Comparison of ENCODE assay signal across 8 cellular contexts in genomic region chr6:99613398-99613704, GRCh38. TPM values are rescaled to one million over a fixed set of nuclear protein-coding genes. Genes with fewer than 3 reads are reported as not detected.
A peak's percentile ranks its signal among the peaks of the same experiment; 100 is the strongest.
DNase-seq lines count a peak whose midpoint lies in the region; ATAC-seq lines count a peak whose summit lies in the region.

No MANE protein-coding gene starts in this region.

- H3K4me3 Mint-ChIP-seq in activated CD4-positive, alpha-beta T cell treated with anti-CD3 and anti-CD28 coated beads, Interleukin-2, amount 10 ng/mL, durations not matched to agents 7 days and 5 days = peak overlapping the region; percentile 36

- H3K36me3 ChIP-seq in ES-I3 (ENCODE audit: insufficient read depth, low read length) = no peaks in the 10 kb centered on the region

- H3K36me3 Mint-ChIP-seq in activated CD4-positive, alpha-beta T cell treated with anti-CD3 and anti-CD28 coated beads, Interleukin-2, amount 10 ng/mL, durations not matched to agents 7 days and 5 days (ENCODE audit: low read depth) = peaks cover 1% of the 10 kb centered on the region

- peaks cover 4% of the 10 kb centered on the region for H3K9me3 Mint-ChIP-seq in activated CD4-positive, alpha-beta T cell treated with anti-CD3 and anti-CD28 coated beads, Interleukin-2, amount 10 ng/mL, durations not matched to agents 7 days and 5 days

- H3K4me1 Mint-ChIP-seq in activated CD4-positive, alpha-beta T cell treated with anti-CD3 and anti-CD28 coated beads, Interleukin-2, amount 10 ng/mL, durations not matched to agents 7 days and 5 days = peaks cover 39% of the 10 kb centered on the region

- intact Hi-C loops in Right ventricle myocardium superior (cut with DNase I) (no loop called here), sciatic nerve (cut with DNase I) (no loop called here), posterior cingulate gyrus (cut with DNase I) (loop anchor here (10.0 kb wide), 1 partner anchor 851 kb away; the partner anchor contains the start of gene SIM1)

- POLR2A ChIA-PET in activated CD4-positive, alpha-beta T cell treated with anti-CD3 and anti-CD28 coated beads, Interleukin-2, amount 10 ng/mL, durations not matched to agents 7 days and 5 days (lab: Charles Lee) = no interaction called here

- CTCF ChIA-PET in activated CD4-positive, alpha-beta T cell treated with anti-CD3 and anti-CD28 coated beads, Interleukin-2, amount 10 ng/mL, durations not matched to agents 7 days and 5 days (lab: Charles Lee) = interaction anchor here (0.7 to 1.1 kb wide), 3 partner anchors 12 to 45 kb away, joined by 3 read pairs; partner anchors contain the start of gene CCNC

- H3K4me1 ChIP-seq in ES-I3 (ENCODE audit: insufficient read depth, low read length) = peaks cover 26% of the 10 kb centered on the region

- H3K9me3 ChIP-seq in ES-I3 (ENCODE audit: control insufficient read depth, insufficient read depth, low read length) = no peaks in the 10 kb centered on the region

- H3K27me3 Mint-ChIP-seq in activated CD4-positive, alpha-beta T cell treated with anti-CD3 and anti-CD28 coated beads, Interleukin-2, amount 10 ng/mL, durations not matched to agents 7 days and 5 days = peaks cover 81% of the 10 kb centered on the region

- peak overlapping the region; percentile 58; the same call in 1 of the 2 replicates for H3K9ac ChIP-seq in ES-I3 (ENCODE audit: low read depth, low read length)

- H3K27ac Mint-ChIP-seq in activated CD4-positive, alpha-beta T cell treated with anti-CD3 and anti-CD28 coated beads, Interleukin-2, amount 10 ng/mL, durations not matched to agents 7 days and 5 days = no peak overlapping the region

- DNase-seq in activated CD4-positive, alpha-beta T cell treated with anti-CD3 and anti-CD28 coated beads, Interleukin-2, amount 10 ng/mL, durations not matched to agents 7 days and 5 days = peak; percentile 33
- DNase-seq in Right ventricle myocardium superior (peak; percentile 59), sciatic nerve (ENCODE audit: low spot score) (no peak), posterior cingulate gyrus (no peak), C1 segment of cervical spinal cord (lab: John Stamatoyannopoulos, UW) (no peak)

- ATAC-seq in GM19468 (IDR thresholded peaks at IDR 0.05; ENCODE audit: extremely low read depth, unreplicated experiment) (peak; percentile 44), HG03520 (IDR thresholded peaks at IDR 0.05; ENCODE audit: unreplicated experiment) (peak; percentile 69), Right ventricle myocardium superior (ENCODE audit: poor library complexity) (peak; percentile 86), sciatic nerve (peak; percentile 65)

RNA-seq across cellular contexts. Expression of gene PRDM13, which starts 6.7 kb away (rescaled TPM):
- not detected for total RNA-seq in activated CD4-positive, alpha-beta T cell treated with anti-CD3 and anti-CD28 coated beads, Interleukin-2, amount 10 ng/mL, durations not matched to agents 7 days and 5 days
- not detected for total RNA-seq in Right ventricle myocardium superior
- not detected for total RNA-seq in sciatic nerve

RNA-seq across cellular contexts. Expression of gene CCNC, which starts 44.9 kb away (rescaled TPM):
- 10 to 100 TPM; 29.3 to 34.8 TPM for total RNA-seq in activated CD4-positive, alpha-beta T cell treated with anti-CD3 and anti-CD28 coated beads, Interleukin-2, amount 10 ng/mL, durations not matched to agents 7 days and 5 days
- total RNA-seq in Right ventricle myocardium superior (19.3 TPM), sciatic nerve (32.5 TPM)

Comparison
In these comparisons a context has a peak if more than half of its experiments do, and no peak if none do; other contexts are left out.
1. DNase-seq: peak in activated CD4-positive, alpha-beta T cell treated with anti-CD3 and anti-CD28 coated beads, Interleukin-2, amount 10 ng/mL, durations not matched to agents 7 days and 5 days (single experiment) and Right ventricle myocardium superior (single experiment); none in sciatic nerve (single experiment), posterior cingulate gyrus (0 of 10) and C1 segment of cervical spinal cord (0 of 14).
2. Peak in every context shown above with its lines, with median percentiles within 50 percentile points of each other: ATAC-seq.